27 cellular contexts compared by ENCODE assay signal in the genomic region with DNA sequence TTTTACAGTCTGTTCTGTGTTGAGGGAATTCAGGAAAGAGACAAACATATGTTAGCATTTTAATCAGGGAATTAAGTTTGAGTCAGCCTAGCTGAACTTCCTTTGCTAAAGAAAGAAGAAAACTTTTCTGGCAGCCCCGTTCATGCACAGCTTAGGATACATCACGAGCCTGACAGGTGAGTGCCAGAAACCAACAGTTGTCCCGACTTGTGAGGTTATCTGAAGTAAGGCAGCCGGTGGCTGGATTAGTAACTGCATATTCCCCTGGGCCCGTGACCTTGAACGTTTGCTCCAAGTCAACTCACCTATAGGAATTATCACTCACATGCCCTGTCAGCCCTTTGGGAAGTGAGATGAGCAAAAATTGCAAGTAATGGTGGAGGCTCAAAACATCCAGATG. TPM values are rescaled to one million over a fixed set of nuclear protein-coding genes. Genes with fewer than 3 reads are reported as not detected.
"Had no signal": no experiment of that assay in that cellular context is flagged by ENCODE, and none has a peak within 500 bp of the region (broad histone marks: within the 10 kb centered on the region; RNA-seq: fewer than 3 reads in every experiment).

No MANE protein-coding gene starts in this region.

- H3K4me2 ChIP-seq: hepatocyte had no signal

- H3K4me3 ChIP-seq: coronary artery, hepatocyte, left lung, skin epidermis, testis, vagina had no signal

- H3K9me3 Mint-ChIP-seq: activated naive CD4-positive, alpha-beta T cell treated with anti-CD3 and anti-CD28 coated beads for 36 hours; endodermal cell; immature natural killer cell; natural killer cell; stimulated activated memory B cell treated with anti-CD40 and anti-IgM and Interleukin-4, amounts not matched to agents 10 μg/mL and 1 μg/mL and 100 μg/mL, for 72 hours; type B pancreatic cell; WTC11 had no signal

- H3K4me3 Mint-ChIP-seq: activated naive CD4-positive, alpha-beta T cell treated with anti-CD3 and anti-CD28 coated beads for 36 hours; endodermal cell; immature natural killer cell; natural killer cell; stimulated activated memory B cell treated with anti-CD40 and anti-IgM and Interleukin-4, amounts not matched to agents 10 μg/mL and 1 μg/mL and 100 μg/mL, for 72 hours; type B pancreatic cell; WTC11 had no signal

- ATAC-seq: foreskin keratinocyte; left lung; natural killer cell; stimulated activated memory B cell treated with anti-CD40 and anti-IgM and Interleukin-4, amounts not matched to agents 10 μg/mL and 1 μg/mL and 100 μg/mL, for 72 hours; WTC11 had no signal

- H3K27me3 ChIP-seq: foreskin keratinocyte, hepatocyte, left lung, testis, vagina had no signal

- H3K27me3 Mint-ChIP-seq: progenitor cell of endocrine pancreas; stimulated activated memory B cell treated with anti-CD40 and anti-IgM and Interleukin-4, amounts not matched to agents 10 μg/mL and 1 μg/mL and 100 μg/mL, for 72 hours; type B pancreatic cell had no signal

- H2AFZ ChIP-seq: hepatocyte had no signal

- H3K27ac ChIP-seq: coronary artery, foreskin keratinocyte, hepatocyte, left lung, skin epidermis, testis, vagina had no signal

- H3K4me1 ChIP-seq: foreskin keratinocyte, testis had no signal

- DNase-seq: activated CD4-positive, alpha-beta T cell treated with anti-CD3 and anti-CD28 coated beads, Interleukin-2, amount 50 U/mL, for 48 hours; activated naive CD4-positive, alpha-beta T cell treated with anti-CD3 and anti-CD28 coated beads for 36 hours; amygdala; cerebellar nuclear complex; endodermal cell; foreskin keratinocyte; glutamatergic neuron; immature natural killer cell; left lung; mammary epithelial cell; midbrain; natural killer cell; stimulated activated CD4-positive, alpha-beta T cell treated with anti-CD3 and anti-CD28 coated beads, Interleukin-1b, Interleukin-23, amount 100 ng/mL, for 48 hours; T1000; testis had no signal

- H3K27ac Mint-ChIP-seq: endodermal cell, progenitor cell of endocrine pancreas, type B pancreatic cell, WTC11 had no signal

- H3K9me3 ChIP-seq: left lung, testis, vagina had no signal

RNA-seq across cellular contexts. Expression of a gene that starts 50.7 kb away (rescaled TPM):
- total RNA-seq: bronchial epithelial cell, endodermal cell, fibroblast of lung, foreskin keratinocyte, hepatocyte, kidney epithelial cell, mammary epithelial cell, osteocyte, progenitor cell of endocrine pancreas, vagina had no signal
- polyA plus RNA-seq: fibroblast of lung, foreskin keratinocyte, hepatocyte, mammary epithelial cell had no signal
